ENCODE assay signal across 2 cellular contexts in genomic region chr16:2766430-2767139, GRCh38.
TF ChIP-seq lines count a peak whose summit lies in the region.

No MANE protein-coding gene starts in this region.

TF ChIP-seq in WTC11, 78 proteins besides CTCF, POLR2A, EP300 and RAD21 (continues in another document):
- no peak for TF ChIP-seq FOXJ3 (CRISPR knock-in tag; IDR thresholded peaks at IDR 0.05; ENCODE audit: borderline replicate concordance)
- no peak for TF ChIP-seq ZNF423 (CRISPR knock-in tag; IDR thresholded peaks at IDR 0.05)
- no peak for TF ChIP-seq ZBTB43 (CRISPR knock-in tag; IDR thresholded peaks at IDR 0.05)
- TF ChIP-seq, protein P1, sequence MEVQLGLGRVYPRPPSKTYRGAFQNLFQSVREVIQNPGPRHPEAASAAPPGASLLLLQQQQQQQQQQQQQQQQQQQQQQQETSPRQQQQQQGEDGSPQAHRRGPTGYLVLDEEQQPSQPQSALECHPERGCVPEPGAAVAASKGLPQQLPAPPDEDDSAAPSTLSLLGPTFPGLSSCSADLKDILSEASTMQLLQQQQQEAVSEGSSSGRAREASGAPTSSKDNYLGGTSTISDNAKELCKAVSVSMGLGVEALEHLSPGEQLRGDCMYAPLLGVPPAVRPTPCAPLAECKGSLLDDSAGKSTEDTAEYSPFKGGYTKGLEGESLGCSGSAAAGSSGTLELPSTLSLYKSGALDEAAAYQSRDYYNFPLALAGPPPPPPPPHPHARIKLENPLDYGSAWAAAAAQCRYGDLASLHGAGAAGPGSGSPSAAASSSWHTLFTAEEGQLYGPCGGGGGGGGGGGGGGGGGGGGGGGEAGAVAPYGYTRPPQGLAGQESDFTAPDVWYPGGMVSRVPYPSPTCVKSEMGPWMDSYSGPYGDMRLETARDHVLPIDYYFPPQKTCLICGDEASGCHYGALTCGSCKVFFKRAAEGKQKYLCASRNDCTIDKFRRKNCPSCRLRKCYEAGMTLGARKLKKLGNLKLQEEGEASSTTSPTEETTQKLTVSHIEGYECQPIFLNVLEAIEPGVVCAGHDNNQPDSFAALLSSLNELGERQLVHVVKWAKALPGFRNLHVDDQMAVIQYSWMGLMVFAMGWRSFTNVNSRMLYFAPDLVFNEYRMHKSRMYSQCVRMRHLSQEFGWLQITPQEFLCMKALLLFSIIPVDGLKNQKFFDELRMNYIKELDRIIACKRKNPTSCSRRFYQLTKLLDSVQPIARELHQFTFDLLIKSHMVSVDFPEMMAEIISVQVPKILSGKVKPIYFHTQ (CRISPR knock-in tag; IDR thresholded peaks at IDR 0.05): no peak
- TF ChIP-seq SMAD3 (CRISPR knock-in tag; IDR thresholded peaks at IDR 0.05; ENCODE audit: borderline replicate concordance): no peak
- TF ChIP-seq ZNF121 (CRISPR knock-in tag; IDR thresholded peaks at IDR 0.05): no peak
- TF ChIP-seq ZNF219 (CRISPR knock-in tag; IDR thresholded peaks at IDR 0.05; ENCODE audit: borderline replicate concordance): no peak
- TF ChIP-seq CBFB (CRISPR knock-in tag; IDR thresholded peaks at IDR 0.05; ENCODE audit: low read depth): no peak
- TF ChIP-seq ZNF138 (CRISPR knock-in tag; conservative IDR thresholded peaks at IDR 0.05): no peak
- TF ChIP-seq, protein P2, sequence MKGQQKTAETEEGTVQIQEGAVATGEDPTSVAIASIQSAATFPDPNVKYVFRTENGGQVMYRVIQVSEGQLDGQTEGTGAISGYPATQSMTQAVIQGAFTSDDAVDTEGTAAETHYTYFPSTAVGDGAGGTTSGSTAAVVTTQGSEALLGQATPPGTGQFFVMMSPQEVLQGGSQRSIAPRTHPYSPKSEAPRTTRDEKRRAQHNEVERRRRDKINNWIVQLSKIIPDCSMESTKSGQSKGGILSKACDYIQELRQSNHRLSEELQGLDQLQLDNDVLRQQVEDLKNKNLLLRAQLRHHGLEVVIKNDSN (CRISPR knock-in tag; IDR thresholded peaks at IDR 0.05): no peak
- no peak for TF ChIP-seq CDX4 (CRISPR knock-in tag; IDR thresholded peaks at IDR 0.05; ENCODE audit: borderline replicate concordance)
- TF ChIP-seq, protein P3, sequence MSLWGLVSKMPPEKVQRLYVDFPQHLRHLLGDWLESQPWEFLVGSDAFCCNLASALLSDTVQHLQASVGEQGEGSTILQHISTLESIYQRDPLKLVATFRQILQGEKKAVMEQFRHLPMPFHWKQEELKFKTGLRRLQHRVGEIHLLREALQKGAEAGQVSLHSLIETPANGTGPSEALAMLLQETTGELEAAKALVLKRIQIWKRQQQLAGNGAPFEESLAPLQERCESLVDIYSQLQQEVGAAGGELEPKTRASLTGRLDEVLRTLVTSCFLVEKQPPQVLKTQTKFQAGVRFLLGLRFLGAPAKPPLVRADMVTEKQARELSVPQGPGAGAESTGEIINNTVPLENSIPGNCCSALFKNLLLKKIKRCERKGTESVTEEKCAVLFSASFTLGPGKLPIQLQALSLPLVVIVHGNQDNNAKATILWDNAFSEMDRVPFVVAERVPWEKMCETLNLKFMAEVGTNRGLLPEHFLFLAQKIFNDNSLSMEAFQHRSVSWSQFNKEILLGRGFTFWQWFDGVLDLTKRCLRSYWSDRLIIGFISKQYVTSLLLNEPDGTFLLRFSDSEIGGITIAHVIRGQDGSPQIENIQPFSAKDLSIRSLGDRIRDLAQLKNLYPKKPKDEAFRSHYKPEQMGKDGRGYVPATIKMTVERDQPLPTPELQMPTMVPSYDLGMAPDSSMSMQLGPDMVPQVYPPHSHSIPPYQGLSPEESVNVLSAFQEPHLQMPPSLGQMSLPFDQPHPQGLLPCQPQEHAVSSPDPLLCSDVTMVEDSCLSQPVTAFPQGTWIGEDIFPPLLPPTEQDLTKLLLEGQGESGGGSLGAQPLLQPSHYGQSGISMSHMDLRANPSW (CRISPR knock-in tag; conservative IDR thresholded peaks at IDR 0.05; ENCODE audit: low read depth): no peak
- TF ChIP-seq RORB (CRISPR knock-in tag; IDR thresholded peaks at IDR 0.05): no peak
- TF ChIP-seq, protein P4, sequence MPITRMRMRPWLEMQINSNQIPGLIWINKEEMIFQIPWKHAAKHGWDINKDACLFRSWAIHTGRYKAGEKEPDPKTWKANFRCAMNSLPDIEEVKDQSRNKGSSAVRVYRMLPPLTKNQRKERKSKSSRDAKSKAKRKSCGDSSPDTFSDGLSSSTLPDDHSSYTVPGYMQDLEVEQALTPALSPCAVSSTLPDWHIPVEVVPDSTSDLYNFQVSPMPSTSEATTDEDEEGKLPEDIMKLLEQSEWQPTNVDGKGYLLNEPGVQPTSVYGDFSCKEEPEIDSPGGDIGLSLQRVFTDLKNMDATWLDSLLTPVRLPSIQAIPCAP (CRISPR knock-in tag; IDR thresholded peaks at IDR 0.05): no peak
- no peak for TF ChIP-seq MYBL2 (CRISPR knock-in tag; IDR thresholded peaks at IDR 0.05)
- TF ChIP-seq ATF6 (CRISPR knock-in tag; IDR thresholded peaks at IDR 0.05): no peak

TF ChIP-seq in HepG2, 621 proteins besides CTCF, POLR2A, EP300 and RAD21:
- TF ChIP-seq THAP8 (CRISPR knock-in tag; IDR thresholded peaks at IDR 0.05; ENCODE audit: borderline replicate concordance) (no peak), POLR2AphosphoS2 (IDR thresholded peaks at IDR 0.05; ENCODE audit: low read depth, low read length) (peak; percentile 33; the same call in 1 of the 2 replicates), PRPF4 (IDR thresholded peaks at IDR 0.05; ENCODE audit: low read depth, low read length, poor library complexity, severe bottlenecking) (peak; percentile 11), RBM22 (optimal IDR thresholded peaks at IDR 0.05; ENCODE audit: low read length) (peak; percentile 13), ZBTB8A (CRISPR knock-in tag; IDR thresholded peaks at IDR 0.05; ENCODE audit: borderline replicate concordance, low read depth) (no peak), POLR2G (IDR thresholded peaks at IDR 0.05; ENCODE audit: low read depth, low read length) (peak; percentile 22)
